22 cellular contexts compared by ENCODE assay signal in genomic region chr3:194387276-194387675, GRCh38. TPM values are rescaled to one million over a fixed set of nuclear protein-coding genes. Genes with fewer than 3 reads are reported as not detected.
DNase-seq lines count a peak whose midpoint lies in the region; ATAC-seq and TF ChIP-seq lines count a peak whose summit lies in the region.
"Had no signal": no experiment of that assay in that cellular context is flagged by ENCODE, and none has a peak within 500 bp of the region (broad histone marks: within the 10 kb centered on the region; RNA-seq: fewer than 3 reads in every experiment).

No MANE protein-coding gene starts in this region.

- no peaks in the 10 kb centered on the region for H4K20me1 ChIP-seq in fibroblast of lung (ENCODE audit: control insufficient read depth, extremely low read depth, insufficient read depth, low read length)

- no peak overlapping the region for H3K4me2 ChIP-seq in fibroblast of lung (ENCODE audit: extremely low read depth, insufficient read depth, low read length)
- H3K4me2 ChIP-seq: KMS-11 had no signal

- H3K36me3 Mint-ChIP-seq in activated T-cell treated with anti-CD3 and anti-CD28 coated beads, Interleukin-2, amount 50 U/mL, for 24 hours (ENCODE audit: low read depth): no peaks in the 10 kb centered on the region
- no peaks in the 10 kb centered on the region for H3K36me3 Mint-ChIP-seq in activated T-cell treated with anti-CD3 and anti-CD28 coated beads, Interleukin-2, amount 50 U/mL, for 4 hours (ENCODE audit: insufficient read depth)
- no peaks in the 10 kb centered on the region for H3K36me3 Mint-ChIP-seq in type B pancreatic cell

- no peak overlapping the region for H2AFZ ChIP-seq in fibroblast of lung (ENCODE audit: low read length)
- H2AFZ ChIP-seq: GM23248 had no signal

- TF ChIP-seq CTCF in fibroblast of lung (conservative IDR thresholded peaks at IDR 0.05 in 1 of 2, IDR thresholded peaks at IDR 0.05 in 1 of 2; ENCODE audit: low read depth in 1 of 2, low read length in 2 of 2) (no peak), type B pancreatic cell (conservative IDR thresholded peaks at IDR 0.05) (no peak)

- no peaks in the 10 kb centered on the region for H3K4me1 Mint-ChIP-seq in activated T-cell treated with anti-CD3 and anti-CD28 coated beads, Interleukin-2, amount 50 U/mL, for 24 hours (ENCODE audit: low read depth)
- no peaks in the 10 kb centered on the region for H3K4me1 Mint-ChIP-seq in activated T-cell treated with anti-CD3 and anti-CD28 coated beads, Interleukin-2, amount 50 U/mL, for 4 hours (ENCODE audit: low read depth)
- H3K4me1 Mint-ChIP-seq in type B pancreatic cell (ENCODE audit: unreplicated experiment): peaks cover 15% of the 10 kb centered on the region
- H3K4me1 Mint-ChIP-seq: IgD-negative memory B cell had no signal

- H3K27ac Mint-ChIP-seq in activated T-cell treated with anti-CD3 and anti-CD28 coated beads, Interleukin-2, amount 50 U/mL, for 24 hours: no peak overlapping the region
- H3K27ac Mint-ChIP-seq in type B pancreatic cell: no peak overlapping the region
- H3K27ac Mint-ChIP-seq: IgD-negative memory B cell had no signal

- H3K27me3 ChIP-seq in HUES48 (ENCODE audit: control insufficient read depth, insufficient read depth, low read length): no peaks in the 10 kb centered on the region; the same call in 1 of the 2 replicates
- H3K27me3 ChIP-seq in fibroblast of lung (ENCODE audit: control insufficient read depth, insufficient read depth, low read length): peaks cover 15% of the 10 kb centered on the region

- no peaks in the 10 kb centered on the region for H3K27me3 Mint-ChIP-seq in activated T-cell treated with anti-CD3 and anti-CD28 coated beads, Interleukin-2, amount 50 U/mL, for 24 hours
- H3K27me3 Mint-ChIP-seq in activated T-cell treated with anti-CD3 and anti-CD28 coated beads, Interleukin-2, amount 50 U/mL, for 4 hours (ENCODE audit: low read depth): peaks cover 2% of the 10 kb centered on the region
- H3K27me3 Mint-ChIP-seq in type B pancreatic cell: peaks cover 11% of the 10 kb centered on the region

- peak; percentile 11 for DNase-seq in activated T-cell treated with anti-CD3 and anti-CD28 coated beads, Interleukin-2, amount 50 U/mL, for 24 hours
- DNase-seq in activated T-cell treated with anti-CD3 and anti-CD28 coated beads, Interleukin-2, amount 50 U/mL, for 4 hours: no peak
- DNase-seq in fibroblast of lung (ENCODE audit: low read depth in 2 of 2): no peak
- peak; percentile 58 for DNase-seq in type B pancreatic cell (ENCODE audit: extremely low spot score, unreplicated experiment)
- no peak for DNase-seq in amniotic stem cell (lab: John Stamatoyannopoulos, UW)
- DNase-seq in stimulated activated CD4-positive, alpha-beta T cell treated with anti-CD3 and anti-CD28 coated beads, Interleukin-15, amount 100 ng/mL, for 24 hours: no peak
- DNase-seq: Calu3, DND-41, GM23248, HCEC 1CT, NCI-H1092, NCI-H1417 treated with DMSO at 0.1 percent for 48 hours, NCI-H1694 treated with DMSO at 0.1 percent for 48 hours, NCI-H2227 treated with DMSO at 0.1 percent for 48 hours, NCI-H510A, SHP77 treated with DMSO at 0.1 percent for 48 hours had no signal

- H3K27ac ChIP-seq in HUES48 (ENCODE audit: low read depth, low read length): no peak overlapping the region
- no peak overlapping the region for H3K27ac ChIP-seq in fibroblast of lung (ENCODE audit: insufficient read depth, low read length)
- H3K27ac ChIP-seq: GM23248, KMS-11, RWPE1 had no signal

- peaks cover 10% of the 10 kb centered on the region for H3K9me3 Mint-ChIP-seq in activated T-cell treated with anti-CD3 and anti-CD28 coated beads, Interleukin-2, amount 50 U/mL, for 24 hours
- H3K9me3 Mint-ChIP-seq in activated T-cell treated with anti-CD3 and anti-CD28 coated beads, Interleukin-2, amount 50 U/mL, for 4 hours: peaks cover 11% of the 10 kb centered on the region
- peaks cover 18% of the 10 kb centered on the region for H3K9me3 Mint-ChIP-seq in type B pancreatic cell

- no peak overlapping the region for H3K4me3 Mint-ChIP-seq in activated T-cell treated with anti-CD3 and anti-CD28 coated beads, Interleukin-2, amount 50 U/mL, for 24 hours
- H3K4me3 Mint-ChIP-seq in activated T-cell treated with anti-CD3 and anti-CD28 coated beads, Interleukin-2, amount 50 U/mL, for 4 hours: no peak overlapping the region
- H3K4me3 Mint-ChIP-seq in type B pancreatic cell: no peak overlapping the region

- H3K4me1 ChIP-seq in HUES48 (ENCODE audit: control insufficient read depth, insufficient read depth, low read length): peaks cover 12% of the 10 kb centered on the region; the same call in 1 of the 2 replicates
- no peaks in the 10 kb centered on the region for H3K4me1 ChIP-seq in fibroblast of lung (ENCODE audit: control insufficient read depth, extremely low read depth, insufficient read depth, low read length)

- H3K79me2 ChIP-seq in fibroblast of lung (ENCODE audit: control insufficient read depth, insufficient read depth, low read length): no peaks in the 10 kb centered on the region

- H3K9me3 ChIP-seq in HUES48 (ENCODE audit: control insufficient read depth, insufficient read depth, low read length) (no peaks in the 10 kb centered on the region), fibroblast of lung (ENCODE audit: control insufficient read depth, insufficient read depth, low read depth, low read length) (no peaks in the 10 kb centered on the region)

- ATAC-seq in activated T-cell treated with anti-CD3 and anti-CD28 coated beads, Interleukin-2, amount 50 U/mL, for 4 hours: no peak

- H3K36me3 ChIP-seq in HUES48 (ENCODE audit: control insufficient read depth, insufficient read depth, low read length): no peaks in the 10 kb centered on the region
- no peaks in the 10 kb centered on the region for H3K36me3 ChIP-seq in fibroblast of lung (ENCODE audit: control insufficient read depth, insufficient read depth, low read length)

- H3K9ac ChIP-seq in HUES48 (ENCODE audit: low read depth, low read length) (peak overlapping the region; percentile 16; the same call in 1 of the 2 replicates), fibroblast of lung (ENCODE audit: insufficient read depth, low read length) (peak overlapping the region; percentile 16)
- H3K9ac ChIP-seq: GM23248, KMS-11 had no signal

- H3K4me3 ChIP-seq in HUES48 (ENCODE audit: low read depth, low read length) (no peak overlapping the region), fibroblast of lung (replicated peaks in 1 of 4; ENCODE audit: control extremely low read depth in 1 of 4, insufficient read depth in 1 of 4, low read depth in 3 of 4, low read length in 4 of 4) (no peak overlapping the region)
- H3K4me3 ChIP-seq: GM23248 had no signal

RNA-seq across cellular contexts. Expression of gene GP5, which starts 11.8 kb away (rescaled TPM):
- under 1 TPM; 0.08 to 0.23 (median 0.18) TPM for total RNA-seq in activated T-cell treated with anti-CD3 and anti-CD28 coated beads, Interleukin-2, amount 50 U/mL, for 4 hours
- under 0.01 and 0.17 TPM in 2 replicates for total RNA-seq in fibroblast of lung
- polyA plus RNA-seq in fibroblast of lung: 0.02 and 0.06 TPM in 2 replicates
- polyA plus RNA-seq in fibroblast of lung (2012): 0.05 TPM in 1 of 2 replicates, not detected in the other
- polyA minus RNA-seq in fibroblast of lung (ENCODE audit: low replicate concordance): 0.71 TPM in 1 of 2 replicates, not detected in the other
- 0.10 TPM in 1 of 2 replicates, not detected in the other for total RNA-seq in type B pancreatic cell (ENCODE audit: low replicate concordance)
- polyA plus RNA-seq: BJ, GM23248 had no signal

RNA-seq across cellular contexts. Expression of gene LRRC15, which starts 17.7 kb away (rescaled TPM):
- total RNA-seq in activated T-cell treated with anti-CD3 and anti-CD28 coated beads, Interleukin-2, amount 50 U/mL, for 4 hours: not detected
- total RNA-seq in fibroblast of lung (1.3 and 2.3 TPM in 2 replicates), type B pancreatic cell (ENCODE audit: low replicate concordance) (0.05 and 0.07 TPM in 2 replicates)
- polyA plus RNA-seq in fibroblast of lung: 0.58 and 0.91 TPM in 2 replicates
- polyA plus RNA-seq in fibroblast of lung (2012): 1.5 and 1.8 TPM in 2 replicates
- polyA minus RNA-seq in fibroblast of lung (ENCODE audit: low replicate concordance): 5.1 and 6.2 TPM in 2 replicates
- total RNA-seq: Calu3 had no signal
- polyA plus RNA-seq: IgD-negative memory B cell had no signal

RNA-seq across cellular contexts. Expression of gene CPN2, which starts 36.1 kb away (rescaled TPM):
- under 1 TPM in 1 of 3 donors, not detected in 2; 0.08 TPM for total RNA-seq in activated T-cell treated with anti-CD3 and anti-CD28 coated beads, Interleukin-2, amount 50 U/mL, for 4 hours
- total RNA-seq in fibroblast of lung (not detected in 2 replicates), type B pancreatic cell (ENCODE audit: low replicate concordance) (not detected in 2 replicates)
- not detected in 2 replicates for polyA plus RNA-seq in fibroblast of lung
- polyA plus RNA-seq in fibroblast of lung (2012): not detected in 2 replicates
- not detected in 2 replicates for polyA minus RNA-seq in fibroblast of lung (ENCODE audit: low replicate concordance)
- total RNA-seq: A172, Calu3, GM23248 had no signal
- polyA plus RNA-seq: BJ, GM23248, IgD-negative memory B cell had no signal

Comparison
In these comparisons a context has a peak if more than half of its experiments do, and no peak if none do; other contexts are left out.
1. DNase-seq: peak in activated T-cell treated with anti-CD3 and anti-CD28 coated beads, Interleukin-2, amount 50 U/mL, for 24 hours (single experiment) and type B pancreatic cell (single experiment); none in activated T-cell treated with anti-CD3 and anti-CD28 coated beads, Interleukin-2, amount 50 U/mL, for 4 hours (single experiment), fibroblast of lung (0 of 2), amniotic stem cell (single experiment) and stimulated activated CD4-positive, alpha-beta T cell treated with anti-CD3 and anti-CD28 coated beads, Interleukin-15, amount 100 ng/mL, for 24 hours (single experiment).